In the genomic region with DNA sequence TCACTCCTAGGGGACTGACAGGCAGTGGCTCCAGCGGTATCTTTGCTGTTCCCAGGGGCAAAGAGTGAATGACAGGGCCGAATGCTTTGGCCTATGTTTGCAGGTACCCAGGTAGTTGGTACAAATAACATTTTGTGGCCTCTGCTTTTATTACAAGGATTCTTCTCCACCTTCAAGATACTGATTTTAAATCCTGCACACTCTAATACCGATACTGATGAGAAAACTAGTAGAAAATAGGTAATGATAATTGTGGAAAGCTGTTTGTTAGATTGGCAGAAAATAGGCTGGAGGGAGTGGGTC, we compare ENCODE assay signal across 1 cellular context.
TF ChIP-seq lines count a peak whose summit lies in the region.

No MANE protein-coding gene starts in this region.

TF ChIP-seq in HCT116, 20 proteins besides CTCF, POLR2A, EP300 and RAD21 (continued from another document):
- TF ChIP-seq, protein P1, sequence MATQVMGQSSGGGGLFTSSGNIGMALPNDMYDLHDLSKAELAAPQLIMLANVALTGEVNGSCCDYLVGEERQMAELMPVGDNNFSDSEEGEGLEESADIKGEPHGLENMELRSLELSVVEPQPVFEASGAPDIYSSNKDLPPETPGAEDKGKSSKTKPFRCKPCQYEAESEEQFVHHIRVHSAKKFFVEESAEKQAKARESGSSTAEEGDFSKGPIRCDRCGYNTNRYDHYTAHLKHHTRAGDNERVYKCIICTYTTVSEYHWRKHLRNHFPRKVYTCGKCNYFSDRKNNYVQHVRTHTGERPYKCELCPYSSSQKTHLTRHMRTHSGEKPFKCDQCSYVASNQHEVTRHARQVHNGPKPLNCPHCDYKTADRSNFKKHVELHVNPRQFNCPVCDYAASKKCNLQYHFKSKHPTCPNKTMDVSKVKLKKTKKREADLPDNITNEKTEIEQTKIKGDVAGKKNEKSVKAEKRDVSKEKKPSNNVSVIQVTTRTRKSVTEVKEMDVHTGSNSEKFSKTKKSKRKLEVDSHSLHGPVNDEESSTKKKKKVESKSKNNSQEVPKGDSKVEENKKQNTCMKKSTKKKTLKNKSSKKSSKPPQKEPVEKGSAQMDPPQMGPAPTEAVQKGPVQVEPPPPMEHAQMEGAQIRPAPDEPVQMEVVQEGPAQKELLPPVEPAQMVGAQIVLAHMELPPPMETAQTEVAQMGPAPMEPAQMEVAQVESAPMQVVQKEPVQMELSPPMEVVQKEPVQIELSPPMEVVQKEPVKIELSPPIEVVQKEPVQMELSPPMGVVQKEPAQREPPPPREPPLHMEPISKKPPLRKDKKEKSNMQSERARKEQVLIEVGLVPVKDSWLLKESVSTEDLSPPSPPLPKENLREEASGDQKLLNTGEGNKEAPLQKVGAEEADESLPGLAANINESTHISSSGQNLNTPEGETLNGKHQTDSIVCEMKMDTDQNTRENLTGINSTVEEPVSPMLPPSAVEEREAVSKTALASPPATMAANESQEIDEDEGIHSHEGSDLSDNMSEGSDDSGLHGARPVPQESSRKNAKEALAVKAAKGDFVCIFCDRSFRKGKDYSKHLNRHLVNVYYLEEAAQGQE (IDR thresholded peaks at IDR 0.05; ENCODE audit: low read depth): no peak
- TF ChIP-seq EZH2 (IDR thresholded peaks at IDR 0.05): no peak
- no peak for TF ChIP-seq ZFX (IDR thresholded peaks at IDR 0.05)
- TF ChIP-seq, protein P2, sequence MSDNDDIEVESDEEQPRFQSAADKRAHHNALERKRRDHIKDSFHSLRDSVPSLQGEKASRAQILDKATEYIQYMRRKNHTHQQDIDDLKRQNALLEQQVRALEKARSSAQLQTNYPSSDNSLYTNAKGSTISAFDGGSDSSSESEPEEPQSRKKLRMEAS (IDR thresholded peaks at IDR 0.05): no peak
- no peak for TF ChIP-seq EZH2phosphoT487 (IDR thresholded peaks at IDR 0.05; ENCODE audit: borderline replicate concordance)
